In the genomic region with DNA sequence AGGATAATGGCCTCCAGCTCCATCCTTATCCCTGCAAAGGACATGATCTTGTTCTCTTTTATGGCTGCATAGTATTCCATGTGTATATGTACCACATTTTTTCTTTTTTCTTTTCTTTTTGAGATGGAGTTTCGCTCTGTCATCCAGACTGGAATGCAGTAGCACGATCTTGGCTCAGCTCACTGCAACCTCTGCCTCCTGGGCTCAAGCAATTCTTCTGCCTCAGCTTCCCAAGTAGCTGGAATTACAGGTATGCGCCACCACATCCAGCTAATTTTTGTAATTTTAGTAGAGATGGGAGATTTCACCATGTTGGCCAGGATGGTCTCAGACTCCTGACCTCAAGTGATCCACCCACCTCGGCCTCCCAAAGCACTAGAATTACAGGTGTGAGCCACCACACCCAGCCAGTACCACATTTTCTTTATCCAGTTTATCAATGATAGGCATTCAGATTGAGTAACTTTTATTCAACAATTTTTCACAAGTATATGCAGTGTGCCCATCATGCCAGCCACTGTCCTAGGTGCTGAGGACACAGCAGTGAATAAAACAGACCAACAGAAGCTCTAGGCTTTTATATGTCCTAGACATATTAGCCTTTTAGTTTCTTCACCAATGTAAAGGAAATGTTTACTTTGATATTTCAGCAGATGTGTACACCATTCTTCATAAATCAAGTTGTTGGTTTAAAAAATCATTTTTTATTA, we compare ENCODE assay signal across 9 cellular contexts.
"Had no signal": no experiment of that assay in that cellular context is flagged by ENCODE, and none has a peak within 500 bp of the region (broad histone marks: within the 10 kb centered on the region; RNA-seq: fewer than 3 reads in every experiment).

No MANE protein-coding gene starts in this region.

- H3K27me3 Mint-ChIP-seq: IgD-negative memory B cell had no signal

- H3K27ac ChIP-seq: HL-60 had no signal

- H3K4me3 ChIP-seq: HAP-1, K562 had no signal

- H3K36me3 ChIP-seq: HAP-1 had no signal

- H3K4me3 Mint-ChIP-seq: HFFc6, IgD-negative memory B cell had no signal

- H3K4me1 ChIP-seq: HAP-1 had no signal

- H3K9me3 ChIP-seq: HAP-1 had no signal

- ATAC-seq: HepG2, K562 had no signal

- FAIRE-seq: HepG2, K562 had no signal

- H3K27ac Mint-ChIP-seq: HFFc6, IgD-negative memory B cell had no signal

- DNase-seq: GOT3, H7, HFFc6, KG1 had no signal

- H3K4me1 Mint-ChIP-seq: IgD-negative memory B cell had no signal
